Comparison of ENCODE assay signal across 36 cellular contexts in the genomic region with DNA sequence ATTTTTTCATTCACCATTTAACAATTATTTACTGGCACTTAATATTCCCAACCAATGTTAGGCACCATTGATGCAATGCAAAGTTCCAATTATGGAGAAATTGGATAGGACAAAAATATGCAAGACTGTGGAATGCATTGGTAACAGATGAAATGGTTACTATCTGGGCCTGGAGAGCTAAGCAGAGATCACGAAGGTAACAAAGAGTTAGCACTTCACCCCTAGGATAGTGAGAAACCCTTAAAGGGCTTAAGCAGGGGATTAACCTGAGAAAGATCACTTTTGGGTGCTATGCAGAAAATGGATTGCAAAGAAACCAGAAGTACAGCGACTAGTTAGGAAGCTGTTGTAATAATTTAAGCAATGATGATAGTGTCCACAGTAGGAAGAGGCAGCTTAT.
"Had no signal": no experiment of that assay in that cellular context is flagged by ENCODE, and none has a peak within 500 bp of the region (broad histone marks: within the 10 kb centered on the region; RNA-seq: fewer than 3 reads in every experiment).

No MANE protein-coding gene starts in this region.

- H3K36me3 Mint-ChIP-seq: activated CD8-positive, alpha-beta memory T cell treated with anti-CD3 and anti-CD28 coated beads, Interleukin-2, amount 10 ng/mL, durations not matched to agents 7 days and 5 days; activated naive CD4-positive, alpha-beta T cell treated with anti-CD3 and anti-CD28 coated beads, Interleukin-2, amount 10 ng/mL, durations not matched to agents 7 days and 5 days; activated naive CD4-positive, alpha-beta T cell treated with anti-CD3 and anti-CD28 coated beads, Interleukin-2, amount 50 U/mL, for 24 hours; activated naive CD8-positive, alpha-beta T cell; activated naive CD8-positive, alpha-beta T cell treated with anti-CD3 and anti-CD28 coated beads, Interleukin-2, amount 10 ng/mL, durations not matched to agents 7 days and 5 days; brain had no signal

- H3K27me3 ChIP-seq: ascending aorta, cardiac muscle cell had no signal

- DNase-seq: activated CD4-positive, alpha-beta memory T cell treated with anti-CD3 and anti-CD28 coated beads, Interleukin-2, amount 10 ng/mL, durations not matched to agents 7 days and 5 days; activated CD4-positive, alpha-beta T cell treated with anti-CD3 and anti-CD28 coated beads for 1 hour; activated CD4-positive, alpha-beta T cell treated with anti-CD3 and anti-CD28 coated beads for 36 hours; activated CD4-positive, alpha-beta T cell treated with anti-CD3 and anti-CD28 coated beads for 48 hours; activated CD4-positive, alpha-beta T cell treated with anti-CD3 and anti-CD28 coated beads, Interleukin-2, amount 10 ng/mL, durations not matched to agents 7 days and 5 days; activated CD4-positive, alpha-beta T cell treated with anti-CD3 and anti-CD28 coated beads, Interleukin-2, amount 50 U/mL, for 48 hours; activated CD4-positive, CD25-positive, alpha-beta regulatory T cell; activated CD8-positive, alpha-beta memory T cell treated with anti-CD3 and anti-CD28 coated beads for 24 hours; activated CD8-positive, alpha-beta memory T cell treated with anti-CD3 and anti-CD28 coated beads, Interleukin-2, amount 10 ng/mL, durations not matched to agents 7 days and 5 days; activated CD8-positive, alpha-beta memory T cell treated with anti-CD3 and anti-CD28 coated beads, Interleukin-2, amount 50 U/mL, for 48 hours; activated CD8-positive, alpha-beta T cell treated with anti-CD3 and anti-CD28 coated beads, Interleukin-2, amount 10 ng/mL, durations not matched to agents 7 days and 5 days; activated effector memory CD4-positive, alpha-beta T cell treated with Interleukin-2 at 50 U/mL for 16 hours; activated gamma-delta T cell; activated naive CD4-positive, alpha-beta T cell treated with anti-CD3 and anti-CD28 coated beads, Interleukin-2, amount 10 ng/mL, durations not matched to agents 7 days and 5 days; activated naive CD4-positive, alpha-beta T cell treated with Interleukin-2 at 50 U/mL for 16 hours; activated naive CD8-positive, alpha-beta T cell treated with anti-CD3 and anti-CD28 coated beads, Interleukin-2, amount 10 ng/mL, durations not matched to agents 7 days and 5 days; activated naive CD8-positive, alpha-beta T cell treated with anti-CD3 and anti-CD28 coated beads, Interleukin-2, amount 50 U/mL, for 24 hours; activated T-cell treated with anti-CD3 and anti-CD28 coated beads, Interleukin-2, amount 50 U/mL, for 24 hours; activated T-cell treated with anti-CD3 and anti-CD28 coated beads, Interleukin-2, amount 50 U/mL, for 48 hours; amygdala; anterior cingulate cortex; caudate nucleus; cerebellar nuclear complex; T-helper 17 cell; T-helper 9 cell had no signal

- H3K9me3 ChIP-seq: ascending aorta had no signal

- H3K27ac Mint-ChIP-seq: activated CD4-positive, alpha-beta memory T cell treated with anti-CD3 and anti-CD28 coated beads, Interleukin-2, amount 10 ng/mL, durations not matched to agents 7 days and 5 days; activated CD4-positive, alpha-beta T cell treated with anti-CD3 and anti-CD28 coated beads for 36 hours; activated CD4-positive, alpha-beta T cell treated with anti-CD3 and anti-CD28 coated beads, Interleukin-2, amount 10 ng/mL, durations not matched to agents 7 days and 5 days; activated CD8-positive, alpha-beta memory T cell treated with anti-CD3 and anti-CD28 coated beads, Interleukin-2, amount 10 ng/mL, durations not matched to agents 7 days and 5 days; activated CD8-positive, alpha-beta T cell treated with anti-CD3 and anti-CD28 coated beads, Interleukin-2, amount 10 ng/mL, durations not matched to agents 7 days and 5 days; activated naive CD4-positive, alpha-beta T cell treated with anti-CD3 and anti-CD28 coated beads, Interleukin-2, amount 10 ng/mL, durations not matched to agents 7 days and 5 days; activated naive CD4-positive, alpha-beta T cell treated with anti-CD3 and anti-CD28 coated beads, Interleukin-2, amount 50 U/mL, for 24 hours; activated naive CD8-positive, alpha-beta T cell; activated naive CD8-positive, alpha-beta T cell treated with anti-CD3 and anti-CD28 coated beads, Interleukin-2, amount 10 ng/mL, durations not matched to agents 7 days and 5 days; activated naive CD8-positive, alpha-beta T cell treated with anti-CD3 and anti-CD28 coated beads, Interleukin-2, amount 50 U/mL, for 24 hours; activated T-cell treated with anti-CD3 and anti-CD28 coated beads, Interleukin-2, amount 50 U/mL, for 24 hours; activated T-helper 2 cell treated with anti-CD3 and anti-CD28 coated beads, Interferon-gamma antibody, Interleukin-2, Interleukin-4, amounts not matched to agents 10 μg/mL and 5 μg/mL and 100 μg/mL, durations not matched to agents 14 hours and 24 hours and 36 hours; brain; T-helper 17 cell; T-helper 2 cell treated with Interferon-gamma antibody and Interleukin-4, amounts not matched to agents 5 μg/mL and 100 μg/mL, for 36 hours had no signal

- H3K4me3 Mint-ChIP-seq: activated CD4-positive, alpha-beta memory T cell treated with anti-CD3 and anti-CD28 coated beads, Interleukin-2, amount 10 ng/mL, durations not matched to agents 7 days and 5 days; activated CD4-positive, alpha-beta T cell treated with anti-CD3 and anti-CD28 coated beads for 36 hours; activated CD4-positive, alpha-beta T cell treated with anti-CD3 and anti-CD28 coated beads, Interleukin-2, amount 10 ng/mL, durations not matched to agents 7 days and 5 days; activated CD8-positive, alpha-beta memory T cell treated with anti-CD3 and anti-CD28 coated beads, Interleukin-2, amount 10 ng/mL, durations not matched to agents 7 days and 5 days; activated CD8-positive, alpha-beta T cell treated with anti-CD3 and anti-CD28 coated beads, Interleukin-2, amount 10 ng/mL, durations not matched to agents 7 days and 5 days; activated naive CD4-positive, alpha-beta T cell treated with anti-CD3 and anti-CD28 coated beads, Interleukin-2, amount 10 ng/mL, durations not matched to agents 7 days and 5 days; activated naive CD4-positive, alpha-beta T cell treated with anti-CD3 and anti-CD28 coated beads, Interleukin-2, amount 50 U/mL, for 24 hours; activated naive CD8-positive, alpha-beta T cell; activated naive CD8-positive, alpha-beta T cell treated with anti-CD3 and anti-CD28 coated beads, Interleukin-2, amount 10 ng/mL, durations not matched to agents 7 days and 5 days; activated naive CD8-positive, alpha-beta T cell treated with anti-CD3 and anti-CD28 coated beads, Interleukin-2, amount 50 U/mL, for 24 hours; activated T-cell treated with anti-CD3 and anti-CD28 coated beads, Interleukin-2, amount 50 U/mL, for 24 hours; brain; central memory CD8-positive, alpha-beta T cell; T-helper 17 cell; T-helper 2 cell treated with Interferon-gamma antibody and Interleukin-4, amounts not matched to agents 5 μg/mL and 100 μg/mL, for 36 hours had no signal

- H3K36me3 ChIP-seq: ascending aorta, cardiac muscle cell had no signal

- H3K9me3 Mint-ChIP-seq: activated CD4-positive, alpha-beta memory T cell treated with anti-CD3 and anti-CD28 coated beads, Interleukin-2, amount 10 ng/mL, durations not matched to agents 7 days and 5 days; activated CD4-positive, alpha-beta T cell treated with anti-CD3 and anti-CD28 coated beads, Interleukin-2, amount 10 ng/mL, durations not matched to agents 7 days and 5 days; activated naive CD4-positive, alpha-beta T cell treated with anti-CD3 and anti-CD28 coated beads, Interleukin-2, amount 10 ng/mL, durations not matched to agents 7 days and 5 days; activated naive CD4-positive, alpha-beta T cell treated with anti-CD3 and anti-CD28 coated beads, Interleukin-2, amount 50 U/mL, for 24 hours; activated naive CD8-positive, alpha-beta T cell treated with anti-CD3 and anti-CD28 coated beads, Interleukin-2, amount 50 U/mL, for 24 hours; activated T-cell treated with anti-CD3 and anti-CD28 coated beads, Interleukin-2, amount 50 U/mL, for 24 hours; activated T-helper 2 cell treated with anti-CD3 and anti-CD28 coated beads, Interferon-gamma antibody, Interleukin-2, Interleukin-4, amounts not matched to agents 10 μg/mL and 5 μg/mL and 100 μg/mL, durations not matched to agents 14 hours and 24 hours and 36 hours; brain; T-helper 2 cell treated with Interferon-gamma antibody and Interleukin-4, amounts not matched to agents 5 μg/mL and 100 μg/mL, for 36 hours had no signal

- H3K4me1 ChIP-seq: ascending aorta had no signal

- ATAC-seq: activated CD4-positive, alpha-beta T cell treated with anti-CD3 and anti-CD28 coated beads for 36 hours; activated CD4-positive, CD25-positive, alpha-beta regulatory T cell treated with anti-CD3 and anti-CD28 coated beads, Interleukin-2, amount 50 U/mL, for 24 hours; activated CD8-positive, alpha-beta memory T cell treated with anti-CD3 and anti-CD28 coated beads, Interleukin-2, amount 10 ng/mL, durations not matched to agents 7 days and 5 days; activated CD8-positive, alpha-beta T cell treated with anti-CD3 and anti-CD28 coated beads, Interleukin-2, amount 10 ng/mL, durations not matched to agents 7 days and 5 days; activated naive CD8-positive, alpha-beta T cell treated with anti-CD3 and anti-CD28 coated beads, Interleukin-2, amount 50 U/mL, for 24 hours; T-helper 17 cell had no signal

- H3K27me3 Mint-ChIP-seq: activated CD4-positive, alpha-beta memory T cell treated with anti-CD3 and anti-CD28 coated beads, Interleukin-2, amount 10 ng/mL, durations not matched to agents 7 days and 5 days; activated CD4-positive, alpha-beta T cell treated with anti-CD3 and anti-CD28 coated beads for 36 hours; activated CD4-positive, alpha-beta T cell treated with anti-CD3 and anti-CD28 coated beads, Interleukin-2, amount 10 ng/mL, durations not matched to agents 7 days and 5 days; activated CD8-positive, alpha-beta memory T cell treated with anti-CD3 and anti-CD28 coated beads, Interleukin-2, amount 10 ng/mL, durations not matched to agents 7 days and 5 days; activated naive CD4-positive, alpha-beta T cell treated with anti-CD3 and anti-CD28 coated beads, Interleukin-2, amount 10 ng/mL, durations not matched to agents 7 days and 5 days; activated naive CD4-positive, alpha-beta T cell treated with anti-CD3 and anti-CD28 coated beads, Interleukin-2, amount 50 U/mL, for 24 hours; activated naive CD8-positive, alpha-beta T cell; activated naive CD8-positive, alpha-beta T cell treated with anti-CD3 and anti-CD28 coated beads, Interleukin-2, amount 10 ng/mL, durations not matched to agents 7 days and 5 days; activated naive CD8-positive, alpha-beta T cell treated with anti-CD3 and anti-CD28 coated beads, Interleukin-2, amount 50 U/mL, for 24 hours; activated T-cell treated with anti-CD3 and anti-CD28 coated beads, Interleukin-2, amount 50 U/mL, for 24 hours; brain; central memory CD8-positive, alpha-beta T cell; T-helper 17 cell had no signal

- FAIRE-seq: bronchial epithelial cell had no signal

- H3K4me1 Mint-ChIP-seq: activated CD4-positive, alpha-beta memory T cell treated with anti-CD3 and anti-CD28 coated beads, Interleukin-2, amount 10 ng/mL, durations not matched to agents 7 days and 5 days; activated CD4-positive, alpha-beta T cell treated with anti-CD3 and anti-CD28 coated beads for 36 hours; activated CD4-positive, alpha-beta T cell treated with anti-CD3 and anti-CD28 coated beads, Interleukin-2, amount 10 ng/mL, durations not matched to agents 7 days and 5 days; activated CD8-positive, alpha-beta memory T cell treated with anti-CD3 and anti-CD28 coated beads, Interleukin-2, amount 10 ng/mL, durations not matched to agents 7 days and 5 days; activated naive CD4-positive, alpha-beta T cell treated with anti-CD3 and anti-CD28 coated beads, Interleukin-2, amount 10 ng/mL, durations not matched to agents 7 days and 5 days; activated naive CD4-positive, alpha-beta T cell treated with anti-CD3 and anti-CD28 coated beads, Interleukin-2, amount 50 U/mL, for 24 hours; activated naive CD8-positive, alpha-beta T cell treated with anti-CD3 and anti-CD28 coated beads, Interleukin-2, amount 10 ng/mL, durations not matched to agents 7 days and 5 days; activated naive CD8-positive, alpha-beta T cell treated with anti-CD3 and anti-CD28 coated beads, Interleukin-2, amount 50 U/mL, for 24 hours; brain; central memory CD8-positive, alpha-beta T cell; T-helper 17 cell had no signal

- H3K4me3 ChIP-seq: ascending aorta, cardiac muscle cell had no signal

- H3K27ac ChIP-seq: ascending aorta, cardiac muscle cell, VCaP had no signal
